8 cellular contexts compared by ENCODE assay signal in the genomic region with DNA sequence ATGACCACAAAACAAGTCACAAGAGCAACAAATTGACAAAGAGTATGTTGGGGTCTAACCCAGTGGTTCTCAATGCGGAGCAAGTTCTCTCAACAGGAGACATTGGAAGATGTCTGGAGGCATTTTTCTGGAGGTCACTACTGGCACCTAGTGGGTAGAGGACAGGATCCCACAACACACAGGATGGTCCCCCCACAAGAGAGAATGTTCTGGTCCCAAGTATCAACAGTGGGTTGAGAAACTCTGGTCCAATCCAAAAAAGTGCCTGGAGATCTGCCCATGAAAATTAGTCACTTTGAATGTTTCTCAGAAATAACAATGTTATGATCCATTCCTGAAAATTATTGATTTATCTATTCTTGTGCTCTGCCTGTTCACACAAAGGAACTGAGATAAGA. TPM values are rescaled to one million over a fixed set of nuclear protein-coding genes. Genes with fewer than 3 reads are reported as not detected.
A peak's percentile ranks its signal among the peaks of the same experiment; 100 is the strongest.
DNase-seq lines count a peak whose midpoint lies in the region; ATAC-seq lines count a peak whose summit lies in the region.

No MANE protein-coding gene starts in this region.

- no peak for ATAC-seq in left lobe of liver

- DNase-seq in A172 (ENCODE audit: low spot score) (peak; percentile 79), H4 (ENCODE audit: low spot score) (peak; percentile 63), astrocyte of the hippocampus (ENCODE audit: low read depth, low spot score) (peak; percentile 84), lung microvascular endothelial cell (ENCODE audit: low read depth in 2 of 2) (peak; percentile 69 to 93), left lobe of liver (ENCODE audit: low spot score) (no peak), NCI-H345 treated with DMSO at 0.1 percent for 48 hours (lab: John Stamatoyannopoulos, UW; ENCODE audit: unreplicated experiment) (no peak), DMS79 treated with DMSO at 0.1 percent for 48 hours (lab: John Stamatoyannopoulos, UW) (no peak)
- no peak for DNase-seq in activated CD4-positive, CD25-positive, alpha-beta regulatory T cell (lab: John Stamatoyannopoulos, UW)

RNA-seq across cellular contexts. Expression of gene SSH1, which starts 3.3 kb away (rescaled TPM):
- total RNA-seq in A172 (2014; rRNA removed; shearing (Covaris generic)) = 6.9 and 7.4 TPM in 2 replicates
- 6.8 and 7.9 TPM in 2 replicates for total RNA-seq in H4 (2014; rRNA removed; shearing (Covaris generic))
- total RNA-seq in lung microvascular endothelial cell (13.1 and 23.2 TPM in 2 replicates), left lobe of liver (18.9 TPM)

RNA-seq across cellular contexts. Expression of gene DAO, which starts 25.8 kb away (rescaled TPM):
- total RNA-seq in A172 (2014; rRNA removed; shearing (Covaris generic)) = not detected in 2 replicates
- total RNA-seq in H4 (2014; rRNA removed; shearing (Covaris generic)) = not detected in 2 replicates
- total RNA-seq in lung microvascular endothelial cell (not detected in 2 replicates), left lobe of liver (65.3 TPM)

Comparison
In these comparisons a context has a peak if more than half of its experiments do, and no peak if none do; other contexts are left out.
1. DNase-seq: peak in A172 (single experiment), H4 (single experiment), astrocyte of the hippocampus (single experiment) and lung microvascular endothelial cell (2 of 2); none in left lobe of liver (single experiment), activated CD4-positive, CD25-positive, alpha-beta regulatory T cell (0 of 4), NCI-H345 treated with DMSO at 0.1 percent for 48 hours (single experiment) and DMS79 treated with DMSO at 0.1 percent for 48 hours (single experiment).
2. RNA of gene DAO, which starts 25.8 kb away (total RNA-seq): 65.3 TPM in left lobe of liver (single experiment); not detected in A172, not detected in H4 and not detected in lung microvascular endothelial cell; every median in the first group is over 10 times any median in the second.